Comparison of ENCODE assay signal across 28 cellular contexts in the genomic region with DNA sequence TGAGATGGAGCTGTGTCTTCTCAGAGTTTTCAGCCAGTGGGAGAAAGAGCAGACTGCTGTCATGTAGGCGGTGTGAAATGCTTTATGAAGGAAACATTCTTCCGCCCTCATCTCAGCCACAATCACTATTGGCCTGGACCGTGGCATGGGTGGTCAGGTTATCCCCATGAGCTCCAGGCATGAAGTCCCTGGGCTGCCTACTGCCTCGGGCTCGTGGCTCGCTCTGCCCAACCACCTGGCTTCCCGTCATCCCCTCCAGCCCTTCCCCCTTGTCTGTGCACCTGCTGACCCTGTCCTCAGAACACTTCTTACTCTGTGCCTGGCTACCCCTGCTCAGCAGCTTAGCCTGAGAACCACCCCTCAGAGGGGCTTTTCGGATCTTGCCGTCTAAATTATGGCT. TPM values are rescaled to one million over a fixed set of nuclear protein-coding genes. Genes with fewer than 3 reads are reported as not detected.
DNase-seq lines count a peak whose midpoint lies in the region; ATAC-seq lines count a peak whose summit lies in the region.
"Had no signal": no experiment of that assay in that cellular context is flagged by ENCODE, and none has a peak within 500 bp of the region (broad histone marks: within the 10 kb centered on the region; RNA-seq: fewer than 3 reads in every experiment).

No MANE protein-coding gene starts in this region.

- DNase-seq in NCI-H510A treated with DMSO at 0.1 percent for 48 hours (lab: John Stamatoyannopoulos, UW) (peak; percentile 85), iPS-NIHi7 (ENCODE audit: extremely low spot score) (peak; percentile 8), posterior vena cava (ENCODE audit: low spot score) (peak; percentile 43), T-helper 9 cell (no peak), SHP77 treated with DMSO at 0.1 percent for 48 hours (lab: John Stamatoyannopoulos, UW) (no peak), NCI-H187 treated with DMSO at 0.1 percent for 48 hours (lab: John Stamatoyannopoulos, UW) (no peak)
- DNase-seq: ACHN; activated CD4-positive, alpha-beta T cell treated with anti-CD3 and anti-CD28 coated beads for 48 hours; activated naive CD4-positive, alpha-beta T cell; BE2C; DMS79; GM23248; hippocampal formation; immature natural killer cell; left ventricle myocardium superior; midbrain; naive thymus-derived CD4-positive, alpha-beta T cell; NCI-H1092 treated with DMSO at 0.1 percent for 48 hours; NCI-H1930; NCI-H774; WERI-Rb-1 had no signal

- intact Hi-C loops in posterior vena cava (cut with DNase I), result no loop called here

- peak; percentile 7 for ATAC-seq in GM19395 (IDR thresholded peaks at IDR 0.05; ENCODE audit: unreplicated experiment)
- no peak for ATAC-seq in GM21381 (IDR thresholded peaks at IDR 0.05; ENCODE audit: unreplicated experiment)
- ATAC-seq: left ventricle myocardium superior; naive thymus-derived CD4-positive, alpha-beta T cell had no signal

RNA-seq across cellular contexts. Expression of a gene that starts 15.5 kb away (rescaled TPM):
- 1 to 10 TPM in 1 of 2 donors, under 1 TPM in 1; 0.71 to 3.8 TPM for total RNA-seq in posterior vena cava
- total RNA-seq: GM23248 had no signal

RNA-seq across cellular contexts. Expression of a gene that starts 35.4 kb away (rescaled TPM):
- 1,000 to 10,000 TPM; 1,084 to 1,219 TPM for total RNA-seq in posterior vena cava

RNA-seq across cellular contexts. Expression of a gene that starts 47.6 kb away (rescaled TPM):
- not detected for total RNA-seq in posterior vena cava
- total RNA-seq: activated CD8-positive, alpha-beta memory T cell treated with anti-CD3 and anti-CD28 coated beads for 36 hours; GM23248; left ventricle myocardium superior; M059J; naive thymus-derived CD4-positive, alpha-beta T cell; omental fat pad; smooth muscle cell; subcutaneous adipose tissue had no signal

RNA-seq across cellular contexts. Expression of a gene that starts 52.3 kb away (rescaled TPM):
- 10 to 100 TPM; 20.7 to 23.9 TPM for total RNA-seq in posterior vena cava

Comparison
In these comparisons a context has a peak if more than half of its experiments do, and no peak if none do; other contexts are left out.
1. DNase-seq: peak in NCI-H510A treated with DMSO at 0.1 percent for 48 hours (single experiment), iPS-NIHi7 (single experiment) and posterior vena cava (single experiment); none in T-helper 9 cell (single experiment), SHP77 treated with DMSO at 0.1 percent for 48 hours (single experiment) and NCI-H187 treated with DMSO at 0.1 percent for 48 hours (single experiment).